In the genomic region with DNA sequence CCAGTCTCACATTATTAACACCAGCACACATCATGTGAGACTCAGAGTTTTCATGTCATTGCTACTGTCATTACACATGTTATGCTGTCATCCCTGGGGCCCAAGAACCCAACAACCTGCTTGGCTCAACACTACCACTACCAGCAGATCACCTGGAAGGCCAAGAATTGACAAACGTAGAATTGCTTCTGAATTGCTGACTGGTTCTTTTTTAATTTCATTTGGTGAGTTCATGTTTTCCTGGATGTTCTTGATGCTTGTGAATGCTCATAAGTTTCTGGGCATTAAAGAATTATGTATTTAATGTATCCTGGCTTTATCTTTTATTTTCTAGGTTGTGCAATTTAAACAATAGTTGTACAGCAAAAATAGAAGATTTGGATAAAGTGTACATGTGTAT, we compare ENCODE assay signal across 27 cellular contexts. TPM values are rescaled to one million over a fixed set of nuclear protein-coding genes. Genes with fewer than 3 reads are reported as not detected.
DNase-seq lines count a peak whose midpoint lies in the region; ATAC-seq, FAIRE-seq and TF ChIP-seq lines count a peak whose summit lies in the region.
"Had no signal": no experiment of that assay in that cellular context is flagged by ENCODE, and none has a peak within 500 bp of the region (broad histone marks: within the 10 kb centered on the region; RNA-seq: fewer than 3 reads in every experiment).

No MANE protein-coding gene starts in this region.

- dilution Hi-C loops in IMR-90 (cut with HindIII; ENCODE audit: low sequenced_read_pairs, unreplicated experiment), result no loop called here

- H3K56ac ChIP-seq in IMR-90 (ENCODE audit: extremely low read depth, insufficient read depth, low read length), result no peak overlapping the region

- H3K4me2 ChIP-seq in A549, result no peak overlapping the region
- no peak overlapping the region for H3K4me2 ChIP-seq in IMR-90 (ENCODE audit: low read depth, low read length)
- H3K4me2 ChIP-seq: BLaER1 had no signal

- 20% methylated on average over 1 of the region's 1 CpG for WGBS in A549 (ENCODE audit: missing lambda C conversion rate)
- WGBS in IMR-90 (ENCODE audit: extremely low coverage in 2 of 2, insufficient read length in 1 of 2), 2 experiments, result no CpG with 5 or more reads among the region's 1 CpG

- H2AK9ac ChIP-seq in IMR-90 (replicated peaks; ENCODE audit: low read depth, low read length, poor library complexity), result no peak overlapping the region

- ATAC-seq in A549, result no peak
- no peak for ATAC-seq in IMR-90 (ENCODE audit: low read depth)
- ATAC-seq: GM12878 had no signal

- no peak overlapping the region for H2BK15ac ChIP-seq in IMR-90 (ENCODE audit: low read depth, low read length)

- H3K4me1 ChIP-seq in A549 (no peaks in the 10 kb centered on the region), IMR-90 (ENCODE audit: control insufficient read depth, insufficient read depth, low read length) (no peaks in the 10 kb centered on the region)
- H3K4me1 ChIP-seq: BE2C, BLaER1 had no signal

- no peak overlapping the region for H3K18ac ChIP-seq in IMR-90 (ENCODE audit: low read depth, low read length)

- H4K20me1 ChIP-seq in IMR-90 (ENCODE audit: insufficient read depth, low read length), result no peaks in the 10 kb centered on the region
- H4K20me1 ChIP-seq: BLaER1 had no signal

- no peaks in the 10 kb centered on the region for H3K9me1 ChIP-seq in IMR-90 (ENCODE audit: insufficient read depth, low read length)

- no TSS peak for BruUV-seq in IMR-90 (replicated peaks; lab: Mats Ljungman, UMichigan)

- H3K4ac ChIP-seq in IMR-90 (ENCODE audit: low read depth, low read length), result no peak overlapping the region

- no peak overlapping the region for H3K23ac ChIP-seq in IMR-90 (ENCODE audit: low read depth, low read length)

- H3K36me3 ChIP-seq in IMR-90 (ENCODE audit: control insufficient read depth, insufficient read depth, low read length), result no peaks in the 10 kb centered on the region
- H3K36me3 ChIP-seq: BE2C, BLaER1 had no signal

- H2BK5ac ChIP-seq in IMR-90 (ENCODE audit: low read depth, low read length, poor library complexity, severe bottlenecking), result no peak overlapping the region

- H3K27ac ChIP-seq in A549 (no peak overlapping the region), IMR-90 (ENCODE audit: insufficient read depth, low read length) (no peak overlapping the region)
- H3K27ac ChIP-seq: BLaER1 had no signal

- FAIRE-seq in A549 (lab: Jason Lieb, UNC) (no peak), colon (lab: Jason Lieb, UNC) (peak; percentile 5)
- FAIRE-seq: A204.1, GM12878, GM12892, GM18507 had no signal

- H2BK20ac ChIP-seq in IMR-90 (ENCODE audit: low read depth, low read length), result no peak overlapping the region

- TF ChIP-seq CTCF in A549 (IDR thresholded peaks at IDR 0.05), result no peak
- no peak for TF ChIP-seq CTCF in IMR-90 (conservative IDR thresholded peaks at IDR 0.05; ENCODE audit: low read depth, low read length)

- no peak overlapping the region for H4K91ac ChIP-seq in IMR-90 (ENCODE audit: insufficient read depth, low read depth, low read length)

- H3K9ac ChIP-seq in IMR-90 (ENCODE audit: low read depth, low read length), result no peak overlapping the region
- H3K9ac ChIP-seq: BLaER1 had no signal

- no peak overlapping the region for H2AFZ ChIP-seq in IMR-90 (replicated peaks; ENCODE audit: low read length, poor library complexity)

- H3K4me3 ChIP-seq in A549, result no peak overlapping the region
- no peak overlapping the region for H3K4me3 ChIP-seq in IMR-90 (ENCODE audit: insufficient read depth, low read depth, low read length)
- H3K4me3 ChIP-seq: BLaER1, GM12878 had no signal

- CTCF ChIA-PET in A549 (lab: Yijun Ruan, JAX), result no interaction called here
- CTCF ChIA-PET in IMR-90 (lab: Yijun Ruan, JAX), result no interaction called here

- H2AK5ac ChIP-seq in IMR-90 (ENCODE audit: low read depth, low read length), result no peak overlapping the region

- no peak for DNase-seq in A549 (ENCODE audit: low read depth in 1 of 2, low spot score in 1 of 2)
- DNase-seq in IMR-90, result no peak
- DNase-seq in NCI-H2171 treated with DMSO at 0.1 percent for 48 hours (lab: John Stamatoyannopoulos, UW), result no peak
- DNase-seq in NOMO-1 (lab: John Stamatoyannopoulos, UW; ENCODE audit: unreplicated experiment in 2 of 2), result no peak
- DNase-seq: 8988T; BE2C; C1 segment of cervical spinal cord; CD4-positive, alpha-beta memory T cell; CD4-positive, CD25-positive, alpha-beta regulatory T cell; CD8-positive, alpha-beta memory T cell; COR-L47; DMS 273 treated with DMSO at 0.1 percent for 48 hours; DMS153; DMS53; DMS79; DND-41; EL; GDM1 had no signal

- no peak for TF ChIP-seq EP300 in A549 (IDR thresholded peaks at IDR 0.05)

- H3K9me3 ChIP-seq in A549, result no peaks in the 10 kb centered on the region
- H3K9me3 ChIP-seq in IMR-90 (ENCODE audit: control insufficient read depth, insufficient read depth, low read length), result peaks cover 2% of the 10 kb centered on the region
- H3K9me3 ChIP-seq: BE2C had no signal

- intact Hi-C loops in IMR-90 (cut with micrococcal nuclease), result no loop called here

- TF ChIP-seq RAD21 in A549 (conservative IDR thresholded peaks at IDR 0.05 in 1 of 2, IDR thresholded peaks at IDR 0.05 in 1 of 2) (no peak), IMR-90 (IDR thresholded peaks at IDR 0.05; ENCODE audit: low read length) (no peak)

- in situ Hi-C loops in IMR-90 (cut with MboI; ENCODE audit: low sequenced_read_pairs), result no loop called here

- H3K27me3 ChIP-seq in IMR-90 (ENCODE audit: control insufficient read depth, insufficient read depth, low read length), result no peaks in the 10 kb centered on the region
- H3K27me3 ChIP-seq: BE2C had no signal

- no peak overlapping the region for H4K8ac ChIP-seq in IMR-90 (ENCODE audit: low read depth in 2 of 2, low read length in 2 of 2)

- H4K5ac ChIP-seq in IMR-90 (ENCODE audit: low read depth, low read length), result no peak overlapping the region

- H2BK120ac ChIP-seq in IMR-90 (ENCODE audit: low read depth, low read length), result no peak overlapping the region

- H3K14ac ChIP-seq in IMR-90 (replicated peaks; ENCODE audit: low read depth, low read length), result no peak overlapping the region

- POLR2A ChIA-PET in A549 (lab: Yijun Ruan, JAX), result no interaction called here
- POLR2A ChIA-PET in IMR-90 (lab: Charles Lee; ENCODE audit: unreplicated experiment), result no interaction called here

- TF ChIP-seq POLR2A in A549 (IDR thresholded peaks at IDR 0.05; ENCODE audit: low read length) (no peak), IMR-90 (IDR thresholded peaks at IDR 0.05; ENCODE audit: low read depth, low read length) (no peak)

- H3K79me1 ChIP-seq in IMR-90 (ENCODE audit: low read depth in 1 of 2, low read length in 2 of 2), result no peaks in the 10 kb centered on the region

TF ChIP-seq in A549, 52 proteins besides CTCF, POLR2A, EP300 and RAD21:
- TF ChIP-seq MAFK (IDR thresholded peaks at IDR 0.05; ENCODE audit: partially characterized antibody) (peak; percentile 40), TFCP2L1 (CRISPR knock-in tag; IDR thresholded peaks at IDR 0.05) (no peak)

TF ChIP-seq in IMR-90, 13 proteins besides CTCF, POLR2A, EP300 and RAD21:
- TF ChIP-seq RCOR1 (IDR thresholded peaks at IDR 0.05; ENCODE audit: insufficient replicate concordance, low read length) (no peak), MAFK (IDR thresholded peaks at IDR 0.05; ENCODE audit: low read depth, low read length) (peak; percentile 64)
TF ChIP-seq in IMR-90: peak in this region for 1.

RNA-seq across cellular contexts. Expression of a gene that starts 40.2 kb away (rescaled TPM):
- polyA plus RNA-seq in A549 (2011; rRNA removed) (not detected in 2 replicates), A549 (2017; fragmentation: RNase III; extraction: RNeasy Plus Mini Kit Qiagen cat#74134 plus additional on column Dnase treatment) (not detected in 3 replicates), IMR-90 (2012; rRNA removed) (not detected in 2 replicates)
- not detected in 2 replicates for polyA plus RNA-seq in A549 (2012; cell fraction: cytosol; rRNA removed)
- polyA plus RNA-seq in A549 (2012; cell fraction: nucleus; rRNA removed), result not detected in 2 replicates
- not detected in 2 replicates for polyA minus RNA-seq in A549 (2011; rRNA and poly(A)+ RNA removed)
- total RNA-seq in IMR-90 (2012; rRNA removed), result not detected in 2 replicates
- not detected in 2 replicates for polyA plus RNA-seq in IMR-90 (2012; cell fraction: cytosol; rRNA removed)
- not detected in 2 replicates for polyA plus RNA-seq in IMR-90 (2012; cell fraction: nucleus; rRNA removed; ENCODE audit: low replicate concordance)
- total RNA-seq: CD4-positive, alpha-beta memory T cell; CD4-positive, CD25-positive, alpha-beta regulatory T cell; CD8-positive, alpha-beta memory T cell; Daoy; G401; GM12878 had no signal
- polyA plus RNA-seq: CD14-positive monocyte; CD4-positive, alpha-beta memory T cell; CD4-positive, CD25-positive, alpha-beta regulatory T cell; CD8-positive, alpha-beta memory T cell; GM12878 had no signal
